Comparison of ENCODE assay signal across 1 cellular context in genomic region chr4:151833174-151833573, GRCh38.
TF ChIP-seq lines count a peak whose summit lies in the region.

No MANE protein-coding gene starts in this region.

TF ChIP-seq in HepG2, 621 proteins besides CTCF, POLR2A, EP300 and RAD21 (continued from another document):
- TF ChIP-seq, protein P1, sequence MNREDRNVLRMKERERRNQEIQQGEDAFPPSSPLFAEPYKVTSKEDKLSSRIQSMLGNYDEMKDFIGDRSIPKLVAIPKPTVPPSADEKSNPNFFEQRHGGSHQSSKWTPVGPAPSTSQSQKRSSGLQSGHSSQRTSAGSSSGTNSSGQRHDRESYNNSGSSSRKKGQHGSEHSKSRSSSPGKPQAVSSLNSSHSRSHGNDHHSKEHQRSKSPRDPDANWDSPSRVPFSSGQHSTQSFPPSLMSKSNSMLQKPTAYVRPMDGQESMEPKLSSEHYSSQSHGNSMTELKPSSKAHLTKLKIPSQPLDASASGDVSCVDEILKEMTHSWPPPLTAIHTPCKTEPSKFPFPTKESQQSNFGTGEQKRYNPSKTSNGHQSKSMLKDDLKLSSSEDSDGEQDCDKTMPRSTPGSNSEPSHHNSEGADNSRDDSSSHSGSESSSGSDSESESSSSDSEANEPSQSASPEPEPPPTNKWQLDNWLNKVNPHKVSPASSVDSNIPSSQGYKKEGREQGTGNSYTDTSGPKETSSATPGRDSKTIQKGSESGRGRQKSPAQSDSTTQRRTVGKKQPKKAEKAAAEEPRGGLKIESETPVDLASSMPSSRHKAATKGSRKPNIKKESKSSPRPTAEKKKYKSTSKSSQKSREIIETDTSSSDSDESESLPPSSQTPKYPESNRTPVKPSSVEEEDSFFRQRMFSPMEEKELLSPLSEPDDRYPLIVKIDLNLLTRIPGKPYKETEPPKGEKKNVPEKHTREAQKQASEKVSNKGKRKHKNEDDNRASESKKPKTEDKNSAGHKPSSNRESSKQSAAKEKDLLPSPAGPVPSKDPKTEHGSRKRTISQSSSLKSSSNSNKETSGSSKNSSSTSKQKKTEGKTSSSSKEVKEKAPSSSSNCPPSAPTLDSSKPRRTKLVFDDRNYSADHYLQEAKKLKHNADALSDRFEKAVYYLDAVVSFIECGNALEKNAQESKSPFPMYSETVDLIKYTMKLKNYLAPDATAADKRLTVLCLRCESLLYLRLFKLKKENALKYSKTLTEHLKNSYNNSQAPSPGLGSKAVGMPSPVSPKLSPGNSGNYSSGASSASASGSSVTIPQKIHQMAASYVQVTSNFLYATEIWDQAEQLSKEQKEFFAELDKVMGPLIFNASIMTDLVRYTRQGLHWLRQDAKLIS (CRISPR knock-in tag; IDR thresholded peaks at IDR 0.05), result no peak
- TF ChIP-seq CREM (IDR thresholded peaks at IDR 0.05), result no peak
- no peak for TF ChIP-seq CREM (CRISPR knock-in tag; IDR thresholded peaks at IDR 0.05)
- no peak for TF ChIP-seq TBX2 (CRISPR knock-in tag; IDR thresholded peaks at IDR 0.05; ENCODE audit: borderline replicate concordance)
- TF ChIP-seq TSC22D2 (CRISPR knock-in tag; IDR thresholded peaks at IDR 0.05; ENCODE audit: borderline replicate concordance), result no peak
- no peak for TF ChIP-seq SUZ12 (IDR thresholded peaks at IDR 0.05; ENCODE audit: low read depth, low read length)
- no peak for TF ChIP-seq SYNCRIP (IDR thresholded peaks at IDR 0.05; ENCODE audit: insufficient read depth, low read depth, low read length)
- TF ChIP-seq IRX3 (CRISPR knock-in tag; IDR thresholded peaks at IDR 0.05; ENCODE audit: borderline replicate concordance, low read depth), result no peak
- TF ChIP-seq RARA (CRISPR knock-in tag; IDR thresholded peaks at IDR 0.05), result no peak
- TF ChIP-seq ZKSCAN1 (IDR thresholded peaks at IDR 0.05; ENCODE audit: low read length), result no peak
- no peak for TF ChIP-seq ZKSCAN5 (CRISPR knock-in tag; IDR thresholded peaks at IDR 0.05)
- TF ChIP-seq ZNF589 (CRISPR knock-in tag; conservative IDR thresholded peaks at IDR 0.05), result no peak
- TF ChIP-seq ZNF546 (CRISPR knock-in tag; conservative IDR thresholded peaks at IDR 0.05), result no peak
- TF ChIP-seq, protein P2, sequence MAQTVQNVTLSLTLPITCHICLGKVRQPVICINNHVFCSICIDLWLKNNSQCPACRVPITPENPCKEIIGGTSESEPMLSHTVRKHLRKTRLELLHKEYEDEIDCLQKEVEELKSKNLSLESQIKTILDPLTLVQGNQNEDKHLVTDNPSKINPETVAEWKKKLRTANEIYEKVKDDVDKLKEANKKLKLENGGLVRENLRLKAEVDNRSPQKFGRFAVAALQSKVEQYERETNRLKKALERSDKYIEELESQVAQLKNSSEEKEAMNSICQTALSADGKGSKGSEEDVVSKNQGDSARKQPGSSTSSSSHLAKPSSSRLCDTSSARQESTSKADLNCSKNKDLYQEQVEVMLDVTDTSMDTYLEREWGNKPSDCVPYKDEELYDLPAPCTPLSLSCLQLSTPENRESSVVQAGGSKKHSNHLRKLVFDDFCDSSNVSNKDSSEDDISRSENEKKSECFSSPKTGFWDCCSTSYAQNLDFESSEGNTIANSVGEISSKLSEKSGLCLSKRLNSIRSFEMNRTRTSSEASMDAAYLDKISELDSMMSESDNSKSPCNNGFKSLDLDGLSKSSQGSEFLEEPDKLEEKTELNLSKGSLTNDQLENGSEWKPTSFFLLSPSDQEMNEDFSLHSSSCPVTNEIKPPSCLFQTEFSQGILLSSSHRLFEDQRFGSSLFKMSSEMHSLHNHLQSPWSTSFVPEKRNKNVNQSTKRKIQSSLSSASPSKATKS (CRISPR knock-in tag; IDR thresholded peaks at IDR 0.05), result no peak
- TF ChIP-seq SP5 (CRISPR knock-in tag; IDR thresholded peaks at IDR 0.05; ENCODE audit: borderline replicate concordance, low read depth), result no peak
- TF ChIP-seq ZNF572 (CRISPR knock-in tag; IDR thresholded peaks at IDR 0.05), result no peak
- no peak for TF ChIP-seq ZNF816 (CRISPR knock-in tag; IDR thresholded peaks at IDR 0.05; ENCODE audit: borderline replicate concordance)
